In the genomic region with DNA sequence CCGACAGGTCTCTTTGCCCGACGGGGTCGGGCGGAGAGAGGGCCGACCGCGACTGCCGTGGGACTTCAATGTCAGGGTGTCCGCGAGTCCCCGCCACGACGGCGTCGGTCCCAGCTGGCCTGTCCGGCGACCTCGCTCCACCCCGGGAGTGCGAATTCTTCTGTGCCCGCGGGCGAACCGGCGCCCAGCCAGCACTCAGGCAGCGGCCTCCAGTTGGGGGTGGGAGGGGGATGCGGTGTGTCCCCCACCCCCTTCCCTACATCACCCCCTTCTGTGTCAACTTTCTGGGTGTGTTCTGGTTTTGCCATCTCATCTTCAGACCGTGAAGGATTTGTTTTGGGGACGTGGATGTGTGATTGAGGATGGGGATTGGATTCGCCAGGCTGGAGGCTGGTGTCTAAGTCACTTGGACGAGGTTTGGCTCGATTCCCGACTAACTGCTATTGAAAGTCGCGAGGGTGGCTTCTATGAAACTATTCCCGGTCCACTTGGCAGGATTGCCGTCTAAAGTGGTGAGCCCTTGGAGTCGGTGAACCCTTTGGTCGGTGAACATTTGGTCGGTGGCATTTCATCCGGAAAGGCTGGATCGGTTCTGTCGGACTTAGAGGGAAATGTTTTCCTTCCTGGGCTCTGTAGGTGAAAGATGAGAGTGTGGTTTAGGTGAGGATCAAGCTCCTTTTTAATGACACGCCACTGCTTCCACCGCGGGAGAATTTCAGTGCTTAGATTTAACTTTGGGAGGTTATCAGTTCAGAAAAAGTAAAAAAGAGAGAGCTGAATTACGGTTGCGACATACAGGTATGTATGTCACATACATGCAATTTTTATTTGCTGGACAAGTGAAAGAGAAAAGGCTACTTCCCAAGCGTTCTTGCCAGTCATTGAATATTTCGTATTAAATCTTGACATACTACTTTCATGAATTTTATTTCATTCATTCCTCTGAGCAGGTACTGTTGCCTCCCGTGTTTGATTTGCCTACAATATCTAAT, we compare ENCODE assay signal across 8 cellular contexts. TPM values are rescaled to one million over a fixed set of nuclear protein-coding genes. Genes with fewer than 3 reads are reported as not detected.
DNase-seq lines count a peak whose midpoint lies in the region; ATAC-seq, FAIRE-seq and TF ChIP-seq lines count a peak whose summit lies in the region.

No MANE protein-coding gene starts in this region.

- FAIRE-seq in RCC 7860 (lab: Jason Lieb, UNC), result no peak

- DNase-seq in AG20443 (ENCODE audit: low spot score) (peak; percentile 56), GM13976 (ENCODE audit: low spot score) (peak; percentile 8), RCC 7860 (ENCODE audit: low spot score) (peak; percentile 27), colonic mucosa (peak; percentile 71), left lobe of liver (ENCODE audit: low spot score) (peak; percentile 89)
- DNase-seq in stimulated activated naive CD8-positive, alpha-beta T cell treated with anti-CD3 and anti-CD28 coated beads, Interleukin-15, amount 100 ng/mL, for 72 hours, result peak in 1 of 2 donors; percentile 10

- H3K4me3 ChIP-seq in colonic mucosa, result peak overlapping the region; percentile 98

- TF ChIP-seq CTCF in GM13976 (IDR thresholded peaks at IDR 0.05; ENCODE audit: borderline replicate concordance, control extremely low read depth, extremely low read depth, insufficient read depth, missing control alignments) (no peak), colonic mucosa (IDR thresholded peaks at IDR 0.05) (no peak)

- H3K36me3 ChIP-seq in colonic mucosa, result no peaks in the 10 kb centered on the region

- no peaks in the 10 kb centered on the region for H3K27me3 ChIP-seq in colonic mucosa

- no peaks in the 10 kb centered on the region for H3K9me3 Mint-ChIP-seq in stimulated activated naive CD8-positive, alpha-beta T cell treated with anti-CD3 and anti-CD28 coated beads, Interleukin-15, amount 100 ng/mL, for 72 hours

- H3K4me3 Mint-ChIP-seq in stimulated activated naive CD8-positive, alpha-beta T cell treated with anti-CD3 and anti-CD28 coated beads, Interleukin-15, amount 100 ng/mL, for 72 hours, result no peak overlapping the region

- H3K27ac Mint-ChIP-seq in stimulated activated naive CD8-positive, alpha-beta T cell treated with anti-CD3 and anti-CD28 coated beads, Interleukin-15, amount 100 ng/mL, for 72 hours, result peak overlapping the region; percentile 72 to 75

- H3K9ac ChIP-seq in colonic mucosa (ENCODE audit: low read depth in 2 of 2, low read length in 2 of 2), result peak overlapping the region; percentile 93 to 97

- H3K4me1 Mint-ChIP-seq in stimulated activated naive CD8-positive, alpha-beta T cell treated with anti-CD3 and anti-CD28 coated beads, Interleukin-15, amount 100 ng/mL, for 72 hours, result peaks cover 41% of the 10 kb centered on the region

- H3K9me3 ChIP-seq in colonic mucosa, result no peaks in the 10 kb centered on the region

- peak overlapping the region; percentile 89 for H3K27ac ChIP-seq in colonic mucosa

- ATAC-seq in HG03064 (IDR thresholded peaks at IDR 0.05; ENCODE audit: low read depth, unreplicated experiment) (peak; percentile 37), left lobe of liver (peak; percentile 49), HG03565 (IDR thresholded peaks at IDR 0.05; ENCODE audit: unreplicated experiment) (no peak)
- ATAC-seq in stimulated activated naive CD8-positive, alpha-beta T cell treated with anti-CD3 and anti-CD28 coated beads, Interleukin-15, amount 100 ng/mL, for 72 hours, result peak; percentile 17

- in situ Hi-C loops in GM13976 (cut with MboI; ENCODE audit: low sequenced_read_pairs, unreplicated experiment), result no loop called here

- intact Hi-C loops in colonic mucosa (cut with DNase I), result no loop called here

- peaks cover 7% of the 10 kb centered on the region for H3K27me3 Mint-ChIP-seq in stimulated activated naive CD8-positive, alpha-beta T cell treated with anti-CD3 and anti-CD28 coated beads, Interleukin-15, amount 100 ng/mL, for 72 hours

- peaks cover 8% of the 10 kb centered on the region for H3K4me1 ChIP-seq in colonic mucosa

RNA-seq across cellular contexts. Expression of a gene that starts 0.8 kb away (rescaled TPM):
- total RNA-seq in colonic mucosa, result 100 to 1,000 TPM in 1 of 2 donors, 10 to 100 TPM in 1; 99.2 to 100 TPM
- 60.8 TPM for total RNA-seq in left lobe of liver
